In genomic region chr2:206642075-206643025, GRCh38 we compare ENCODE assay signal across 1 cellular context.
TF ChIP-seq lines count a peak whose summit lies in the region.

FAM237A (plus strand) TSS chr2:206642487; CDS start chr2:206644237, 1,750 bp downstream.

TF ChIP-seq in WTC11, 78 proteins besides CTCF, POLR2A, EP300 and RAD21 (continued from another document):
- TF ChIP-seq MLX (CRISPR knock-in tag; IDR thresholded peaks at IDR 0.05) (no peak), PRRX2 (CRISPR knock-in tag; IDR thresholded peaks at IDR 0.05) (no peak)
